7 cellular contexts compared by ENCODE assay signal in the genomic region with DNA sequence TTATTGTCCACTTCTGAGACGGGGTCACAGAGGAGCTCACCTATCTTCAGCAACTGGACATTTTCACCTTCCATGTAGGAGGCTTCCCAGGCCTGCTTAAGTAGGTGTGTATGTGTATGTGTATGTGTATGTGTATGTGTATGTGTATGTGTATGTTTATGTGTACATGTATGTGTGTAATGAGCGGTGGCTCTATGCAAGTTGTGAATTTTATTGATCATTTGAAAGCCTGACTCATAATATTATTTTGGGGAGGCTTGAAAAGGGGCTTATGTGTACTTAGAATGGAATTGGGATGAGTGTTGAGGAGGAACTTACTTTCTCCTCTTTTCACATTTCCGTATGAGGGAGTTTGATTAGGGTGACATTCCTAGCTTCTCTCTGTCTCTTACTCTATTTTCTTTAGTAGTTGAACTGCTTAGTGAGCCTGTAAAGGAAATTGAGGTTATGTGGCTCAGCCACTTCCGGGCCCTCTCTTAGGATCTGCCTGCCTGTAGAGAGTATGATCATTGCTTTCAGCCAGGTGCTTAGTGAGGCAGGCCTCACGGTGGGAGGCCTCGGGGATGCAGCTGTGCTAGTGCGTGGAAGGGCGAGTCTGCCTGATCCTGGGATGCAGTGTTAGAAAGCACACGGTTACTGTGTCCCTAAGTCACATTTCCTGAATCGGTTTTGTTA.
DNase-seq lines count a peak whose midpoint lies in the region; ATAC-seq and TF ChIP-seq lines count a peak whose summit lies in the region.

No MANE protein-coding gene starts in this region.

- peak overlapping the region; percentile 60 for H3K4me3 Mint-ChIP-seq in activated T-helper 17 cell treated with anti-CD3 and anti-CD28 coated beads, Interleukin-2, amount 50 U/mL, for 72 hours

- no peaks in the 10 kb centered on the region for H3K27me3 Mint-ChIP-seq in activated T-helper 17 cell treated with anti-CD3 and anti-CD28 coated beads, Interleukin-2, amount 50 U/mL, for 72 hours

- no peaks in the 10 kb centered on the region for H3K9me3 Mint-ChIP-seq in activated T-helper 17 cell treated with anti-CD3 and anti-CD28 coated beads, Interleukin-2, amount 50 U/mL, for 72 hours

- POLR2A ChIA-PET in RWPE1 (lab: Yijun Ruan, JAX; ENCODE audit: low non-redundant PET) = no interaction called here

- peaks cover 32% of the 10 kb centered on the region for H3K4me1 Mint-ChIP-seq in activated T-helper 17 cell treated with anti-CD3 and anti-CD28 coated beads, Interleukin-2, amount 50 U/mL, for 72 hours

- ATAC-seq in GM19035 (IDR thresholded peaks at IDR 0.05; ENCODE audit: unreplicated experiment) (peak; percentile 86), HG02885 (IDR thresholded peaks at IDR 0.05; ENCODE audit: poor library complexity, unreplicated experiment) (peak; percentile 81)
- peak; percentile 99 for ATAC-seq in activated T-helper 17 cell treated with anti-CD3 and anti-CD28 coated beads, Interleukin-2, amount 50 U/mL, for 72 hours (replicated peaks)

- no peak overlapping the region for H3K27ac ChIP-seq in RWPE1

- TF ChIP-seq CTCF in RWPE1 (conservative IDR thresholded peaks at IDR 0.05; ENCODE audit: low read depth) = no peak

- DNase-seq in NK-92 (lab: John Stamatoyannopoulos, UW; ENCODE audit: unreplicated experiment) = peak; percentile 41
- DNase-seq in stimulated activated CD4-positive, alpha-beta T cell treated with anti-CD3 and anti-CD28 coated beads, Interleukin-4, amount 100 ng/mL, for 48 hours (ENCODE audit: low read depth in 2 of 2) = peak; percentile 34 to 38
- DNase-seq in retina = no peak
- no peak for DNase-seq in RWPE1 (ENCODE audit: low spot score)

- H3K27ac Mint-ChIP-seq in activated T-helper 17 cell treated with anti-CD3 and anti-CD28 coated beads, Interleukin-2, amount 50 U/mL, for 72 hours = peak overlapping the region; percentile 68

- CTCF ChIA-PET in RWPE1 (lab: Yijun Ruan, JAX) = interaction anchor here (0.6 kb wide), 1 partner anchor 66 kb away, joined by 6 read pairs; no protein-coding TSS in a partner anchor

- H3K36me3 Mint-ChIP-seq in activated T-helper 17 cell treated with anti-CD3 and anti-CD28 coated beads, Interleukin-2, amount 50 U/mL, for 72 hours (ENCODE audit: low read depth) = no peaks in the 10 kb centered on the region

Comparison
In these comparisons a context has a peak if more than half of its experiments do, and no peak if none do; other contexts are left out.
1. DNase-seq: peak in NK-92 (single experiment) and stimulated activated CD4-positive, alpha-beta T cell treated with anti-CD3 and anti-CD28 coated beads, Interleukin-4, amount 100 ng/mL, for 48 hours (2 of 2); none in retina (single experiment) and RWPE1 (single experiment).
2. Peak in every context shown above with its lines, with median percentiles within 50 percentile points of each other: ATAC-seq.